Comparison of ENCODE assay signal across 26 cellular contexts in the genomic region with DNA sequence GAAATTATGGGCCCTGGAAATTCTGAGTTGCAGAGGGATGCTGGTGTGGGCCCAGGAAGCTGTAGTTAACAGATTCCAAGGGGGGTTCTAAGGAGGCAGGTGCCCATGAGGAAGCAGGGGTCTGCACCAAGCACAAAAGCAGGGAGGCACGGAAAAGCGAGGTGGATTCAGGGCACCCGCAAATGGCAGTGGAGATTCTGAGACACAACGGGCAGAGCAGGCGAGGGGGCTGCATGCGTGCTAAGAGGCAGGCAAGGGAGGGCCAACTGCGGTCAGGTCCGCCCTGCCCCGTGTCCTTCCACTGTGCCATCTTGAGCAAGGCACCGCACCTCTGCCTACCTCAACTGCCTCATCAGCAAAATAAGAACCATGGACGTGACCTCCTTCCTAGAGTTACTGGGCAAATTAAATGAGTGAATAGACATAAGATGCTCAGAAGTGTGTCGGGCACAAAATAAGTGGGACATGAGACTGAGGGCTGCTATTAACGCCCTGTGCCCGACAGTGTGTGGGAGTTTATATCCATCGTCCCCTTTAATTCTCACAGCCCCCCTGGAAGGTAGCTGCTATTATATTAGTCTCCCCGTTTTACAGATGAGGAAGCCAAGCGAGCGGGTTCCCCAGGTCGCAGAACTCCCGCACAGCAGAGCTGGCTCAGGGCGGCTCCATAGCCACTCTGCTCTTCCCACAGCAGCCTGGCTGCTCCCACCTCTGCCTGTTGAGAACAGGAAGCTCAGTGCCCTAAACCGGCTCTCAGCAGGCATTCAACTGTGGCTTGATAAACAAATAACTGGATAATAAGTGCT.
DNase-seq lines count a peak whose midpoint lies in the region; ATAC-seq and TF ChIP-seq lines count a peak whose summit lies in the region.
"Had no signal": no experiment of that assay in that cellular context is flagged by ENCODE, and none has a peak within 500 bp of the region (broad histone marks: within the 10 kb centered on the region; RNA-seq: fewer than 3 reads in every experiment).

No MANE protein-coding gene starts in this region.

- peak in 2 of 3 experiments; percentile 4 to 34 for DNase-seq in NCI-H1417 (lab: John Stamatoyannopoulos, UW)
- DNase-seq in NCI-H1417 treated with DMSO at 0.1 percent for 48 hours (lab: John Stamatoyannopoulos, UW), result no peak
- peak; percentile 44 for DNase-seq in DMS79 treated with DMSO at 0.1 percent for 48 hours (lab: John Stamatoyannopoulos, UW)
- DNase-seq in NCI-H345 treated with DMSO at 0.1 percent for 48 hours (lab: John Stamatoyannopoulos, UW; ENCODE audit: unreplicated experiment), result peak; percentile 43
- no peak for DNase-seq in glutamatergic neuron
- no peak for DNase-seq in NCI-H1436 treated with DMSO at 0.1 percent for 48 hours (lab: John Stamatoyannopoulos, UW)
- DNase-seq in MM.1S, result no peak
- DNase-seq: 8988T; activated CD4-positive, alpha-beta T cell treated with anti-CD3 and anti-CD28 coated beads for 4 hours; activated naive CD4-positive, alpha-beta T cell treated with Interleukin-2 at 50 U/mL for 16 hours; activated T-cell treated with anti-CD3 and anti-CD28 coated beads, Interleukin-2, amount 50 U/mL, for 48 hours; amniotic stem cell; Caco-2; H9; left cardiac atrium; MG63; naive B cell; NCI-H187 treated with DMSO at 0.1 percent for 48 hours; ovary; PC-9; SIG-M5; stimulated activated CD8-positive, alpha-beta memory T cell treated with anti-CD3 and anti-CD28 coated beads, Interleukin-4, amount 100 ng/mL, for 48 hours; T-cell; transverse colon had no signal

- peaks cover 2% of the 10 kb centered on the region for H3K9me3 Mint-ChIP-seq in glutamatergic neuron (ENCODE audit: unreplicated experiment)
- H3K9me3 Mint-ChIP-seq: H9, T-cell had no signal

- H3K4me3 ChIP-seq in MM.1S (ENCODE audit: low read length), result no peak overlapping the region
- H3K4me3 ChIP-seq: MG63, ovary, PC-9, right atrium auricular region, transverse colon had no signal

- H3K4me1 Mint-ChIP-seq in glutamatergic neuron (ENCODE audit: low read depth, unreplicated experiment), result peaks cover 18% of the 10 kb centered on the region
- H3K4me1 Mint-ChIP-seq: naive B cell had no signal

- peak overlapping the region; percentile 25 for H3K27ac Mint-ChIP-seq in glutamatergic neuron (ENCODE audit: unreplicated experiment)
- H3K27ac Mint-ChIP-seq: naive B cell, T-cell had no signal

- H3K79me2 ChIP-seq in MM.1S (ENCODE audit: low read length), result no peaks in the 10 kb centered on the region

- H3K27ac ChIP-seq in MM.1S (ENCODE audit: low read length), result no peak overlapping the region
- H3K27ac ChIP-seq: ovary, PC-9, right atrium auricular region, transverse colon had no signal

- H3K4me1 ChIP-seq in MM.1S (ENCODE audit: low read length), result no peaks in the 10 kb centered on the region
- H3K4me1 ChIP-seq: Caco-2, right atrium auricular region had no signal

- no peaks in the 10 kb centered on the region for H3F3A ChIP-seq in MM.1S (ENCODE audit: insufficient read depth, low read length)

- H3K4me2 ChIP-seq in MM.1S (ENCODE audit: low read depth, low read length), result no peak overlapping the region
- H3K4me2 ChIP-seq: PC-9 had no signal

- no peak overlapping the region for H3K9ac ChIP-seq in MM.1S (ENCODE audit: low read length)

- peaks cover 94% of the 10 kb centered on the region for H3K27me3 ChIP-seq in MM.1S (replicated peaks; ENCODE audit: insufficient read depth, low read length)
- H3K27me3 ChIP-seq: MG63, ovary had no signal

- no peaks in the 10 kb centered on the region for H4K20me1 ChIP-seq in MM.1S (ENCODE audit: insufficient read depth, low read length)

- H3K4me3 Mint-ChIP-seq in glutamatergic neuron (ENCODE audit: unreplicated experiment), result peak overlapping the region; percentile 71
- H3K4me3 Mint-ChIP-seq: naive B cell, T-cell had no signal

- no peak for ATAC-seq in HG03025 (IDR thresholded peaks at IDR 0.05; ENCODE audit: low FRiP score, unreplicated experiment)
- ATAC-seq: left cardiac atrium, T-cell had no signal

- no peaks in the 10 kb centered on the region for H3K36me3 ChIP-seq in MM.1S (replicated peaks; ENCODE audit: insufficient read depth, low read length)
- H3K36me3 ChIP-seq: MG63, ovary, right atrium auricular region, transverse colon had no signal

- peaks cover 6% of the 10 kb centered on the region for H3K27me3 Mint-ChIP-seq in glutamatergic neuron (ENCODE audit: unreplicated experiment)

- no peaks in the 10 kb centered on the region for H3K36me3 Mint-ChIP-seq in glutamatergic neuron (ENCODE audit: unreplicated experiment)
- H3K36me3 Mint-ChIP-seq: T-cell had no signal

- H2AFZ ChIP-seq in MM.1S (ENCODE audit: low read length), result no peak overlapping the region
- H2AFZ ChIP-seq: PC-9 had no signal

- H3K9me3 ChIP-seq in MM.1S (replicated peaks; ENCODE audit: insufficient read depth, low read length), result no peaks in the 10 kb centered on the region
- H3K9me3 ChIP-seq: Caco-2, MG63, ovary, right atrium auricular region, transverse colon had no signal

- TF ChIP-seq CTCF in glutamatergic neuron (IDR thresholded peaks at IDR 0.05; ENCODE audit: partially characterized antibody, unreplicated experiment), result no peak
- TF ChIP-seq CTCF in MM.1S (IDR thresholded peaks at IDR 0.05; ENCODE audit: low read length), result no peak

- no peaks in the 10 kb centered on the region for H3K9me2 ChIP-seq in MM.1S (replicated peaks; ENCODE audit: insufficient read depth, low read length)

Comparison
In these comparisons a context has a peak if more than half of its experiments do, and no peak if none do; other contexts are left out.
1. DNase-seq: peak in NCI-H1417 (2 of 3), DMS79 treated with DMSO at 0.1 percent for 48 hours (single experiment) and NCI-H345 treated with DMSO at 0.1 percent for 48 hours (single experiment); none in NCI-H1417 treated with DMSO at 0.1 percent for 48 hours (single experiment), glutamatergic neuron (single experiment), NCI-H1436 treated with DMSO at 0.1 percent for 48 hours (single experiment) and MM.1S (single experiment).